18 cellular contexts compared by ENCODE assay signal in the genomic region with DNA sequence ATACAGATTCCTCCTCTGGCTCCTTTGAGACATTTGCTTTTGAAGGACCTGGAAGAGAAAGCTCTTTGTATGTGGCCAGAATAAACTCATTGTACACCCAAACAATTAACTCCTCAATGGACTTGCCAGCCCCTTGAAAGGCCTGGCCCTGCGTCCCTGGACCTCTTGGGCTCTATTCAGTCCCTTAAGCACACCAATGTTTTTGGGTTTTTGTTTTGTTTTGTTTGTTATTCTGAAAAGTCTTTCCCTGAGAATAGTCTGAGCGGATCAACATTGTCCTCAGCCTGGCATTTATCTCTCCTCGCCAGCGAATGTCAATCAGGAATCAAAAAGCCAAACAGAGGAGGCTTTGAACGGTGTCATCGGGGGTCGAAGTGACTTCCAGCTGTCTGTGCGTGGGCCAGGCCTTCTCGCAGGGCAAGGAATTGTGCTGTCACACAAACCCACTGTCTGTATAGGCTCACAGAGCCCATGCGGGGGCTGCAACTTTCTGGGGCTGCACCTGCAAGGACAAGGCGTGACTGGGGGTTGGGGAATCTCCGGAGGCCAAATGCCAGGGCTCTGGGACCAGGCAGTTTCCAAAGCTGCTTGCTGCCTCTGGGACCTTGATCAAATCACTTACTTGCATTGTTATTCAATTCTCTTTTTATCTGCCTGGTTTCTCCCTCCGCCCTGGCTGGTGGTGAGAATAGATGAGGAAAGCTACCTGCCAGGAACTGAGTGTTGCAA.
"Had no signal": no experiment of that assay in that cellular context is flagged by ENCODE, and none has a peak within 500 bp of the region (broad histone marks: within the 10 kb centered on the region; RNA-seq: fewer than 3 reads in every experiment).

No MANE protein-coding gene starts in this region.

- H3K27ac Mint-ChIP-seq: activated CD4-positive, alpha-beta T cell treated with anti-CD3 and anti-CD28 coated beads for 36 hours; activated CD8-positive, alpha-beta T cell treated with anti-CD3 and anti-CD28 coated beads for 36 hours; activated T-helper 1 cell treated with anti-CD3 and anti-CD28 coated beads, Interleukin-12 subunit alpha, Interleukin-12 subunit beta, Interleukin-2, Interleukin-4 antibody, amounts not matched to agents 30 ng/mL and 10 ng/mL and 1 ng/mL, durations not matched to agents 14 hours and 24 hours and 36 hours; immature natural killer cell; stimulated activated memory B cell treated with anti-CD40 and anti-IgM and Interleukin-4, amounts not matched to agents 10 μg/mL and 1 μg/mL and 100 μg/mL, for 72 hours had no signal

- H3K4me3 ChIP-seq: lower lobe of right lung, right lobe of liver, suprapubic skin, upper lobe of right lung had no signal

- H3K27ac ChIP-seq: lower lobe of right lung, neutrophil, right lobe of liver, suprapubic skin, upper lobe of right lung, VCaP had no signal

- H3K36me3 ChIP-seq: lower lobe of right lung, neutrophil, suprapubic skin, upper lobe of right lung had no signal

- H3K4me1 ChIP-seq: lower lobe of right lung, suprapubic skin, upper lobe of right lung had no signal

- DNase-seq: activated CD4-positive, alpha-beta T cell treated with anti-CD3 and anti-CD28 coated beads for 36 hours; activated CD8-positive, alpha-beta memory T cell treated with anti-CD3 and anti-CD28 coated beads, Interleukin-2, amount 50 U/mL, for 48 hours; activated CD8-positive, alpha-beta T cell treated with anti-CD3 and anti-CD28 coated beads for 36 hours; activated naive CD4-positive, alpha-beta T cell; aorta; effector CD8-positive, alpha-beta T cell; immature natural killer cell; lower lobe of right lung; midbrain; right lobe of liver; stimulated activated CD4-positive, alpha-beta T cell treated with anti-CD3 and anti-CD28 coated beads, Interleukin-1b, Interleukin-23, amount 100 ng/mL, for 48 hours; T-helper 1 cell; upper lobe of right lung had no signal

- H3K4me1 Mint-ChIP-seq: activated CD4-positive, alpha-beta T cell treated with anti-CD3 and anti-CD28 coated beads for 36 hours; immature natural killer cell; stimulated activated memory B cell treated with anti-CD40 and anti-IgM and Interleukin-4, amounts not matched to agents 10 μg/mL and 1 μg/mL and 100 μg/mL, for 72 hours had no signal

- H3K9me3 Mint-ChIP-seq: activated CD8-positive, alpha-beta T cell treated with anti-CD3 and anti-CD28 coated beads for 36 hours; activated T-helper 1 cell treated with anti-CD3 and anti-CD28 coated beads, Interleukin-12 subunit alpha, Interleukin-12 subunit beta, Interleukin-2, Interleukin-4 antibody, amounts not matched to agents 30 ng/mL and 10 ng/mL and 1 ng/mL, durations not matched to agents 14 hours and 24 hours and 36 hours; immature natural killer cell; stimulated activated memory B cell treated with anti-CD40 and anti-IgM and Interleukin-4, amounts not matched to agents 10 μg/mL and 1 μg/mL and 100 μg/mL, for 72 hours had no signal

- H3K9me3 ChIP-seq: lower lobe of right lung, neutrophil, right lobe of liver, suprapubic skin, upper lobe of right lung had no signal

- H3K4me3 Mint-ChIP-seq: activated CD4-positive, alpha-beta T cell treated with anti-CD3 and anti-CD28 coated beads for 36 hours; activated CD8-positive, alpha-beta T cell treated with anti-CD3 and anti-CD28 coated beads for 36 hours; activated T-helper 1 cell treated with anti-CD3 and anti-CD28 coated beads, Interleukin-12 subunit alpha, Interleukin-12 subunit beta, Interleukin-2, Interleukin-4 antibody, amounts not matched to agents 30 ng/mL and 10 ng/mL and 1 ng/mL, durations not matched to agents 14 hours and 24 hours and 36 hours; immature natural killer cell; stimulated activated memory B cell treated with anti-CD40 and anti-IgM and Interleukin-4, amounts not matched to agents 10 μg/mL and 1 μg/mL and 100 μg/mL, for 72 hours had no signal

- H3K36me3 Mint-ChIP-seq: immature natural killer cell; stimulated activated memory B cell treated with anti-CD40 and anti-IgM and Interleukin-4, amounts not matched to agents 10 μg/mL and 1 μg/mL and 100 μg/mL, for 72 hours had no signal

- H3K27me3 ChIP-seq: right lobe of liver had no signal
